21 cellular contexts compared by ENCODE assay signal in the genomic region with DNA sequence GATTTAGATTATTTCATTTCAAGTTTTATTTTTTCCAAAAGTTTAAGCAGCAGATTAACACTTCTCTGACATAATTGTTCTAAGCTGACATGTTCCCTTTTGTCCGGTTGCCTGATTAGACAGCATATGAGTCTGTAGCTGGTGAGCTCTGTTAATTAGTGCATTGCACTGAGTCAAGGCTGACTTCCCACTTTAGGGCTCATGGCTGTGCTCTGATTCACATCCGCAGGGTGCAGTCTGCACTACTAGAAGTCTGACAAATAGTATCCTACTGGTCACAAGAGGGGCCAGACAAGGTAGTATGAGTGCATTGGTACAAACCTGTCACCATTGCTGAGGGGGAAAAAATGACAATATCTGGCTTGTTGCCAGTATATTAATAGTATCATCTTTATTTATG.
A peak's percentile ranks its signal among the peaks of the same experiment; 100 is the strongest.
DNase-seq lines count a peak whose midpoint lies in the region; ATAC-seq, FAIRE-seq and TF ChIP-seq lines count a peak whose summit lies in the region.
"Had no signal": no experiment of that assay in that cellular context is flagged by ENCODE, and none has a peak within 500 bp of the region (broad histone marks: within the 10 kb centered on the region; RNA-seq: fewer than 3 reads in every experiment).

No MANE protein-coding gene starts in this region.

- no peak overlapping the region for H3K27ac Mint-ChIP-seq in astrocyte (ENCODE audit: unreplicated experiment)
- H3K27ac Mint-ChIP-seq: activated naive CD8-positive, alpha-beta T cell treated with anti-CD3 and anti-CD28 coated beads, Interleukin-2, amount 50 U/mL, for 24 hours had no signal

- DNase-seq in left ventricle myocardium superior, result no peak
- DNase-seq in cardiac septum (ENCODE audit: low spot score), result no peak
- DNase-seq in astrocyte (ENCODE audit: low read depth), result peak; percentile 36
- DNase-seq in glomerular visceral epithelial cell (ENCODE audit: extremely low spot score), result peak; percentile 58
- DNase-seq in retinal pigment epithelial cell (ENCODE audit: low read depth), result peak; percentile 98
- no peak for DNase-seq in GM19238 (ENCODE audit: insufficient read length, low spot score)
- no peak for DNase-seq in AG20443 (ENCODE audit: low spot score)
- no peak for DNase-seq in SHP77 (lab: John Stamatoyannopoulos, UW)
- DNase-seq: activated naive CD8-positive, alpha-beta T cell treated with anti-CD3 and anti-CD28 coated beads, Interleukin-2, amount 50 U/mL, for 24 hours; effector CD8-positive, alpha-beta T cell; KG1; left ventricle myocardium inferior; NCI-H1092 treated with DMSO at 0.1 percent for 48 hours; NCI-H526 treated with DMSO at 0.1 percent for 48 hours; OCI-M1; stimulated activated CD4-positive, alpha-beta T cell treated with anti-CD3 and anti-CD28 coated beads, Interleukin-1b, Interleukin-23, amount 100 ng/mL, for 48 hours; stomach; upper lobe of left lung had no signal

- no peaks in the 10 kb centered on the region for H4K20me1 ChIP-seq in astrocyte (ENCODE audit: insufficient read depth, low read length)

- H3K4me3 Mint-ChIP-seq in astrocyte (ENCODE audit: unreplicated experiment), result no peak overlapping the region
- H3K4me3 Mint-ChIP-seq: activated naive CD8-positive, alpha-beta T cell treated with anti-CD3 and anti-CD28 coated beads, Interleukin-2, amount 50 U/mL, for 24 hours; central memory CD8-positive, alpha-beta T cell had no signal

- H3K4me3 ChIP-seq in astrocyte (ENCODE audit: insufficient read depth, low read depth, low read length) (no peak overlapping the region), retinal pigment epithelial cell (ENCODE audit: low read length) (no peak overlapping the region)
- H3K4me3 ChIP-seq: A549, left ventricle myocardium inferior, stomach, upper lobe of left lung had no signal

- no peaks in the 10 kb centered on the region for H3K9me3 ChIP-seq in astrocyte (ENCODE audit: insufficient read depth, low read depth, low read length)
- H3K9me3 ChIP-seq: A549 had no signal

- no peak for FAIRE-seq in astrocyte (lab: Jason Lieb, UNC)
- FAIRE-seq: A549 had no signal

- no peaks in the 10 kb centered on the region for H3K36me3 Mint-ChIP-seq in astrocyte (ENCODE audit: low read depth, unreplicated experiment)

- no peaks in the 10 kb centered on the region for H3K4me1 ChIP-seq in astrocyte (ENCODE audit: insufficient read depth, low read length)
- H3K4me1 ChIP-seq: A549, left ventricle myocardium inferior, stomach, upper lobe of left lung had no signal

- H2AFZ ChIP-seq in astrocyte (ENCODE audit: low read depth, low read length), result no peak overlapping the region

- no peaks in the 10 kb centered on the region for H3K79me2 ChIP-seq in astrocyte (ENCODE audit: insufficient read depth, low read length)

- H3K4me2 ChIP-seq in astrocyte (ENCODE audit: low read length), result no peak overlapping the region
- H3K4me2 ChIP-seq: A549 had no signal

- no peaks in the 10 kb centered on the region for H3K27me3 ChIP-seq in astrocyte (ENCODE audit: insufficient read depth, low read length)
- H3K27me3 ChIP-seq: stomach, upper lobe of left lung had no signal

- H3K27me3 Mint-ChIP-seq in astrocyte (ENCODE audit: low read depth, unreplicated experiment), result no peaks in the 10 kb centered on the region
- H3K27me3 Mint-ChIP-seq: activated naive CD8-positive, alpha-beta T cell treated with anti-CD3 and anti-CD28 coated beads, Interleukin-2, amount 50 U/mL, for 24 hours; central memory CD8-positive, alpha-beta T cell had no signal

- H3K9ac ChIP-seq in astrocyte (ENCODE audit: low read length), result no peak overlapping the region

- H3K9me3 Mint-ChIP-seq in astrocyte (ENCODE audit: unreplicated experiment), result no peaks in the 10 kb centered on the region

- intact Hi-C loops in left ventricle myocardium superior (cut with micrococcal nuclease), result no loop called here
- intact Hi-C loops in cardiac septum (cut with DNase I), result no loop called here

- H3K4me1 Mint-ChIP-seq in astrocyte (ENCODE audit: low read depth, unreplicated experiment), result peaks cover 4% of the 10 kb centered on the region
- H3K4me1 Mint-ChIP-seq: activated naive CD8-positive, alpha-beta T cell treated with anti-CD3 and anti-CD28 coated beads, Interleukin-2, amount 50 U/mL, for 24 hours; central memory CD8-positive, alpha-beta T cell had no signal

- peak; percentile 34 for ATAC-seq in left ventricle myocardium superior
- ATAC-seq: A549; activated naive CD8-positive, alpha-beta T cell treated with anti-CD3 and anti-CD28 coated beads, Interleukin-2, amount 50 U/mL, for 24 hours had no signal

- TF ChIP-seq CTCF in astrocyte (IDR thresholded peaks at IDR 0.05; ENCODE audit: insufficient read depth, low read depth, low read length) (no peak), retinal pigment epithelial cell (conservative IDR thresholded peaks at IDR 0.05; ENCODE audit: low read depth, low read length) (no peak)

- no peak overlapping the region for H3K27ac ChIP-seq in astrocyte (ENCODE audit: low read depth, low read length)
- H3K27ac ChIP-seq: A549, HL-60, left ventricle myocardium inferior, stomach, upper lobe of left lung had no signal

- no peaks in the 10 kb centered on the region for H3K36me3 ChIP-seq in astrocyte (ENCODE audit: insufficient read depth, low read length)
- H3K36me3 ChIP-seq: left ventricle myocardium inferior, stomach, upper lobe of left lung had no signal

Comparison
In these comparisons a context has a peak if more than half of its experiments do, and no peak if none do; other contexts are left out.
1. DNase-seq: peak in astrocyte (single experiment), glomerular visceral epithelial cell (single experiment) and retinal pigment epithelial cell (single experiment); none in left ventricle myocardium superior (single experiment), cardiac septum (single experiment), GM19238 (single experiment), AG20443 (single experiment) and SHP77 (0 of 2).